ENCODE assay signal across 24 cellular contexts in genomic region chr6:10271982-10272381, GRCh38.
"Had no signal": no experiment of that assay in that cellular context is flagged by ENCODE, and none has a peak within 500 bp of the region (broad histone marks: within the 10 kb centered on the region; RNA-seq: fewer than 3 reads in every experiment).

No MANE protein-coding gene starts in this region.

- H3K4me1 ChIP-seq: gastroesophageal sphincter, heart left ventricle, psoas muscle, right atrium auricular region, tibial artery had no signal

- H3K36me3 ChIP-seq: gastroesophageal sphincter, heart left ventricle, ovary, right atrium auricular region, tibial artery had no signal

- H3K4me1 Mint-ChIP-seq: activated CD4-positive, alpha-beta T cell treated with anti-CD3 and anti-CD28 coated beads for 36 hours; activated naive CD8-positive, alpha-beta T cell treated with anti-CD3 and anti-CD28 coated beads for 36 hours; memory B cell had no signal

- H3K4me3 Mint-ChIP-seq: activated CD4-positive, alpha-beta T cell treated with anti-CD3 and anti-CD28 coated beads for 36 hours; activated naive CD8-positive, alpha-beta T cell treated with anti-CD3 and anti-CD28 coated beads for 36 hours; activated T-cell treated with anti-CD3 and anti-CD28 coated beads, Interleukin-2, amount 50 U/mL, for 4 hours; memory B cell; natural killer cell treated with Interleukin-12 subunit alpha and Interleukin-12 subunit beta and Interleukin-15 and Interleukin-18, amount 100 ng/mL, for 72 hours; stimulated activated naive CD8-positive, alpha-beta T cell treated with anti-CD3 and anti-CD28 coated beads, Interleukin-15, Interleukin-2, amounts not matched to agents 100 ng/mL and 50 ng/mL, for 24 hours; WTC11 had no signal

- H3K9me3 ChIP-seq: gastroesophageal sphincter, heart left ventricle, ovary, psoas muscle, right atrium auricular region, tibial artery had no signal

- H3K27ac Mint-ChIP-seq: activated CD4-positive, alpha-beta T cell treated with anti-CD3 and anti-CD28 coated beads for 36 hours; activated naive CD8-positive, alpha-beta T cell treated with anti-CD3 and anti-CD28 coated beads for 36 hours; activated T-helper 2 cell treated with anti-CD3 and anti-CD28 coated beads, Interferon-gamma antibody, Interleukin-2, Interleukin-4, amounts not matched to agents 10 μg/mL and 5 μg/mL and 100 μg/mL, durations not matched to agents 14 hours and 24 hours and 36 hours; memory B cell; natural killer cell treated with Interleukin-12 subunit alpha and Interleukin-12 subunit beta and Interleukin-15 and Interleukin-18, amount 100 ng/mL, for 72 hours; stimulated activated naive CD8-positive, alpha-beta T cell treated with anti-CD3 and anti-CD28 coated beads, Interleukin-15, Interleukin-2, amounts not matched to agents 100 ng/mL and 50 ng/mL, for 24 hours; WTC11 had no signal

- ATAC-seq: activated CD4-positive, alpha-beta T cell treated with anti-CD3 and anti-CD28 coated beads for 36 hours; activated T-cell treated with anti-CD3 and anti-CD28 coated beads, Interleukin-2, amount 50 U/mL, for 4 hours; gastroesophageal sphincter; heart left ventricle; left cardiac atrium; natural killer cell treated with Interleukin-12 subunit alpha and Interleukin-12 subunit beta and Interleukin-15 and Interleukin-18, amount 100 ng/mL, for 72 hours; psoas muscle; WTC11 had no signal

- H3K27me3 ChIP-seq: ovary, right atrium auricular region had no signal

- H3K36me3 Mint-ChIP-seq: activated naive CD8-positive, alpha-beta T cell treated with anti-CD3 and anti-CD28 coated beads for 36 hours; memory B cell; natural killer cell treated with Interleukin-12 subunit alpha and Interleukin-12 subunit beta and Interleukin-15 and Interleukin-18, amount 100 ng/mL, for 72 hours; WTC11 had no signal

- H3K27ac ChIP-seq: epithelial cell of prostate, gastroesophageal sphincter, heart left ventricle, ovary, psoas muscle, right atrium auricular region, tibial artery had no signal

- H3K9me3 Mint-ChIP-seq: activated T-cell treated with anti-CD3 and anti-CD28 coated beads, Interleukin-2, amount 50 U/mL, for 4 hours; activated T-helper 2 cell treated with anti-CD3 and anti-CD28 coated beads, Interferon-gamma antibody, Interleukin-2, Interleukin-4, amounts not matched to agents 10 μg/mL and 5 μg/mL and 100 μg/mL, durations not matched to agents 14 hours and 24 hours and 36 hours; stimulated activated naive CD8-positive, alpha-beta T cell treated with anti-CD3 and anti-CD28 coated beads, Interleukin-15, Interleukin-2, amounts not matched to agents 100 ng/mL and 50 ng/mL, for 24 hours; WTC11 had no signal

- H3K4me3 ChIP-seq: gastroesophageal sphincter, heart left ventricle, ovary, psoas muscle, right atrium auricular region, tibial artery had no signal

- DNase-seq: activated CD4-positive, alpha-beta T cell treated with anti-CD3 and anti-CD28 coated beads for 36 hours; activated CD4-positive, alpha-beta T cell treated with anti-CD3 and anti-CD28 coated beads, Interleukin-2, amount 50 U/mL, for 48 hours; activated CD8-positive, alpha-beta memory T cell treated with anti-CD3 and anti-CD28 coated beads, Interleukin-2, amount 50 U/mL, for 48 hours; activated naive CD4-positive, alpha-beta T cell; activated naive CD8-positive, alpha-beta T cell treated with anti-CD3 and anti-CD28 coated beads for 36 hours; activated T-cell treated with anti-CD3 and anti-CD28 coated beads, Interleukin-2, amount 50 U/mL, for 4 hours; cortex of kidney; heart left ventricle; left cardiac atrium; ovary; psoas muscle; stimulated activated CD4-positive, alpha-beta T cell treated with anti-CD3 and anti-CD28 coated beads, Interleukin-4, amount 100 ng/mL, for 4 hours; T1000; tibial artery had no signal

- FAIRE-seq: astrocyte, islet of Langerhans had no signal
